In genomic region chr10:69328346-69328687, GRCh38 we compare ENCODE assay signal across 8 cellular contexts. TPM values are rescaled to one million over a fixed set of nuclear protein-coding genes. Genes with fewer than 3 reads are reported as not detected.
DNase-seq lines count a peak whose midpoint lies in the region; ATAC-seq and TF ChIP-seq lines count a peak whose summit lies in the region.

No MANE protein-coding gene starts in this region.

- H3K36me3 ChIP-seq in left lung (peaks cover 0 to 16% of the 10 kb centered on the region in 2 donors), SJCRH30 (no peaks in the 10 kb centered on the region)

- TF ChIP-seq CTCF in 22Rv1 (IDR thresholded peaks at IDR 0.05) (no peak), left lung (IDR thresholded peaks at IDR 0.05) (no peak)

- no peaks in the 10 kb centered on the region for H3K9me3 ChIP-seq in left lung
- H3K9me3 ChIP-seq in SJCRH30 (replicated peaks): no peaks in the 10 kb centered on the region

- H3K27me3 ChIP-seq in left lung: no peaks in the 10 kb centered on the region
- no peaks in the 10 kb centered on the region for H3K27me3 ChIP-seq in SJCRH30

- intact Hi-C loops in left lung (cut with DNase I): no loop called here

- H3K4me3 ChIP-seq in left lung: no peak overlapping the region
- no peak overlapping the region for H3K4me3 ChIP-seq in SJCRH30

- peak overlapping the region in 1 of 2 donors; percentile 69 for H3K27ac Mint-ChIP-seq in activated naive CD4-positive, alpha-beta T cell treated with anti-CD3 and anti-CD28 coated beads, Interleukin-2, amount 50 U/mL, for 72 hours

- H3K36me3 Mint-ChIP-seq in activated naive CD4-positive, alpha-beta T cell treated with anti-CD3 and anti-CD28 coated beads, Interleukin-2, amount 50 U/mL, for 72 hours: peaks cover 7 to 19% of the 10 kb centered on the region in 2 donors

- H3K9me3 Mint-ChIP-seq in activated naive CD4-positive, alpha-beta T cell treated with anti-CD3 and anti-CD28 coated beads, Interleukin-2, amount 50 U/mL, for 72 hours: no peaks in the 10 kb centered on the region

- H3K4me1 ChIP-seq in left lung: peaks cover 37 to 96% of the 10 kb centered on the region in 2 donors
- no peaks in the 10 kb centered on the region for H3K4me1 ChIP-seq in SJCRH30

- ATAC-seq in GM19463 (IDR thresholded peaks at IDR 0.05; ENCODE audit: unreplicated experiment): peak; percentile 16
- peak; percentile 19 to 23 for ATAC-seq in activated naive CD4-positive, alpha-beta T cell treated with anti-CD3 and anti-CD28 coated beads, Interleukin-2, amount 50 U/mL, for 72 hours
- no peak for ATAC-seq in left lung

- no peak for DNase-seq in activated naive CD4-positive, alpha-beta T cell treated with anti-CD3 and anti-CD28 coated beads, Interleukin-2, amount 50 U/mL, for 72 hours (ENCODE audit: low spot score in 2 of 2)
- DNase-seq in left lung (no peak), SJCRH30 (no peak), NCI-H2081 treated with DMSO at 0.1 percent for 48 hours (lab: John Stamatoyannopoulos, UW) (no peak), medulla oblongata (ENCODE audit: extremely low spot score) (no peak), SW 1271 (lab: John Stamatoyannopoulos, UW) (no peak)

- H3K27ac ChIP-seq in 22Rv1 (peak overlapping the region; percentile 74), left lung (peak overlapping the region; percentile 79 to 83), SJCRH30 (no peak overlapping the region)

RNA-seq across cellular contexts. Expression of gene HK1, which starts 50.0 kb away (rescaled TPM):
- total RNA-seq in activated naive CD4-positive, alpha-beta T cell treated with anti-CD3 and anti-CD28 coated beads, Interleukin-2, amount 50 U/mL, for 72 hours: 100 to 1,000 TPM; 157 to 235 TPM
- total RNA-seq in left lung: 100 to 1,000 TPM in 1 of 2 donors, 10 to 100 TPM in 1; 88.8 to 126 TPM
- 35.2 and 36.6 TPM in 2 replicates for total RNA-seq in SJCRH30 (2014; rRNA removed; shearing (Covaris generic))
